In genomic region chr11:36509694-36510566, GRCh38 we compare ENCODE assay signal across 8 cellular contexts. TPM values are rescaled to one million over a fixed set of nuclear protein-coding genes. Genes with fewer than 3 reads are reported as not detected.
DNase-seq lines count a peak whose midpoint lies in the region; ATAC-seq, FAIRE-seq and TF ChIP-seq lines count a peak whose summit lies in the region.

Gene TRAF6, minus strand, starts transcription at chr11:36510272. Its CDS starts 8,757 bp downstream, at chr11:36501515.

- H3K27ac ChIP-seq in psoas muscle (peak within 1 kb of the TSS; percentile 98), urinary bladder (ENCODE audit: low read depth) (peak within 1 kb of the TSS; percentile 87)

- peak; percentile 96 for FAIRE-seq in GM12892 (lab: Jason Lieb, UNC)

- H3K36me3 ChIP-seq in psoas muscle (ENCODE audit: insufficient read depth in 1 of 2, low read depth in 1 of 2) (no peaks in the 10 kb centered on the region), urinary bladder (ENCODE audit: insufficient read depth) (no peaks in the 10 kb centered on the region)

- WGBS in psoas muscle, 3 donors: 0 to 1% (median 0%) methylated on average over 65 to 80 of the region's 80 CpGs
- under 1% methylated on average over 79 of the region's 80 CpGs for WGBS in urinary bladder

- no peaks in the 10 kb centered on the region for H3K9me3 ChIP-seq in psoas muscle

- TF ChIP-seq POLR2A in GM12892 (IDR thresholded peaks at IDR 0.05; ENCODE audit: low read depth, low read length): peak; percentile 96

- peaks cover 6% of the 10 kb centered on the region for H3K4me1 ChIP-seq in psoas muscle
- peaks cover 1% of the 10 kb centered on the region for H3K4me1 ChIP-seq in urinary bladder (ENCODE audit: insufficient read depth)

- TF ChIP-seq CTCF in psoas muscle (IDR thresholded peaks at IDR 0.05): peak; percentile 90

- H3K4me3 ChIP-seq in psoas muscle (peak within 1 kb of the TSS; percentile 96), urinary bladder (ENCODE audit: low read depth, low read length) (peak within 1 kb of the TSS; percentile 76)

- intact Hi-C loops in T-helper 1 cell treated with Interleukin-12 subunit alpha and Interleukin-12 subunit beta and Interleukin-4 antibody, amounts not matched to agents 30 ng/mL and 1 ng/mL, for 36 hours (cut with micrococcal nuclease): loop anchor here (1.0 to 5.0 kb wide), 9 partner anchors 18 to 847 kb away; partner anchors contain the start of genes COMMD9 and TRIM44
- intact Hi-C loops in left ventricle myocardium superior (cut with micrococcal nuclease) (no loop called here), psoas muscle (cut with DNase I) (no loop called here)

- H3K27me3 ChIP-seq in psoas muscle (ENCODE audit: insufficient read depth in 3 of 3, low read length in 2 of 3): no peaks in the 10 kb centered on the region

- DNase-seq in GM12892 (ENCODE audit: insufficient read length) (peak; percentile 80), NCI-H1092 treated with DMSO at 0.1 percent for 48 hours (lab: John Stamatoyannopoulos, UW) (peak; percentile 67), amniotic epithelial cell (ENCODE audit: low read depth) (peak; percentile 72), left ventricle myocardium superior (peak; percentile 95), psoas muscle (peak; percentile 91 to 95)

- ATAC-seq in HG02642 (IDR thresholded peaks at IDR 0.05; ENCODE audit: poor library complexity, unreplicated experiment): peak; percentile 97
- peak; percentile 97 for ATAC-seq in left ventricle myocardium superior
- peak; percentile 93 to 97 (median 96) for ATAC-seq in psoas muscle

RNA-seq across cellular contexts. Expression of gene TRAF6, which starts in this region (rescaled TPM):
- polyA plus RNA-seq in GM12892 (2012; ENCODE audit: missing spikeins): 4.2 TPM
- total RNA-seq in T-helper 1 cell treated with Interleukin-12 subunit alpha and Interleukin-12 subunit beta and Interleukin-4 antibody, amounts not matched to agents 30 ng/mL and 1 ng/mL, for 36 hours: 14.1 and 15.0 TPM in 2 replicates
- total RNA-seq in left ventricle myocardium superior (11.6 TPM), psoas muscle (10 to 100 TPM; 11.1 to 14.9 (median 11.6) TPM), urinary bladder (14.8 TPM)
- polyA plus RNA-seq in psoas muscle (1 to 10 TPM; 4.7 to 9.7 (median 6.7) TPM), urinary bladder (6.6 TPM)

Comparison
In these comparisons a context has a peak if more than half of its experiments do, and no peak if none do; other contexts are left out.
1. Peak in every context shown above with its lines: DNase-seq, ATAC-seq, H3K4me3 ChIP-seq and H3K27ac ChIP-seq.